14 cellular contexts compared by ENCODE assay signal in genomic region chr5:16082053-16082452, GRCh38.
DNase-seq lines count a peak whose midpoint lies in the region; ATAC-seq lines count a peak whose summit lies in the region.
"Had no signal": no experiment of that assay in that cellular context is flagged by ENCODE, and none has a peak within 500 bp of the region (broad histone marks: within the 10 kb centered on the region; RNA-seq: fewer than 3 reads in every experiment).

No MANE protein-coding gene starts in this region.

- peak; percentile 27 for DNase-seq in AG20443 (ENCODE audit: low spot score)
- peak; percentile 1 for DNase-seq in GM04504 (ENCODE audit: low read depth)
- DNase-seq in NCI-H226: peak; percentile 2
- DNase-seq in iPS-NIHi11 (ENCODE audit: low spot score): peak; percentile 20
- DNase-seq in hepatic stellate cell (ENCODE audit: low spot score): no peak
- DNase-seq in left colon: no peak
- DNase-seq in caudate nucleus (lab: John Stamatoyannopoulos, UW): no peak
- no peak for DNase-seq in activated naive CD4-positive, alpha-beta T cell treated with anti-CD3 and anti-CD28 coated beads, Interleukin-2, amount 50 U/mL, for 16 hours
- DNase-seq: C1 segment of cervical spinal cord, KG1, NCI-H1092, NCI-H2227 treated with DMSO at 0.1 percent for 48 hours, NCI-H524 treated with DMSO at 0.1 percent for 48 hours had no signal

- H3K27ac ChIP-seq in caudate nucleus (ENCODE audit: low read depth, low read length): no peak overlapping the region
- H3K27ac ChIP-seq: SK-N-MC had no signal

- intact Hi-C loops in left colon (cut with DNase I, micrococcal nuclease): no loop called here

- ATAC-seq in left colon: no peak

Comparison
In these comparisons a context has a peak if more than half of its experiments do, and no peak if none do; other contexts are left out.
1. DNase-seq: peak in AG20443 (single experiment), GM04504 (single experiment), NCI-H226 (single experiment) and iPS-NIHi11 (single experiment); none in hepatic stellate cell (single experiment), left colon (0 of 2), caudate nucleus (0 of 61) and activated naive CD4-positive, alpha-beta T cell treated with anti-CD3 and anti-CD28 coated beads, Interleukin-2, amount 50 U/mL, for 16 hours (single experiment).